Comparison of ENCODE assay signal across 17 cellular contexts in the genomic region with DNA sequence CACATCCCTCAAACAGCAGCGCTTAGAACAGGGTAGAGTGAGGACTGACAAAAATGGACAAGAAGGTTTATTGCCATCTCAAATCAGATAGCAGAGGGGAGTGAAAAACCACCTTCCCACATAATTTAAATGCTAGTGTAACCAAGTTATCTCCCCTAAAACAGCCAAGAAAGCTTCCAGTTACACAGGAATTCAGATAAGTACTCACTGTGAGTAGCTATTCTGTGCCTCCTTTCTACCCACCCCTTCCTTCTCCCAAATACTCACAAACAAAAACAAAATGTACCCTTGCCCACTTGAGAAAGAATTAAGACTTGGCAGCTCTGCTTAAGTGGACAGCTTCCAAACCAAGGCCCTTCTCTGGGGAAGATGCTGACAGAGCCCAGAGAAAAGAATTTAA. TPM values are rescaled to one million over a fixed set of nuclear protein-coding genes. Genes with fewer than 3 reads are reported as not detected.
DNase-seq lines count a peak whose midpoint lies in the region; ATAC-seq and TF ChIP-seq lines count a peak whose summit lies in the region.
"Had no signal": no experiment of that assay in that cellular context is flagged by ENCODE, and none has a peak within 500 bp of the region (broad histone marks: within the 10 kb centered on the region; RNA-seq: fewer than 3 reads in every experiment).

No MANE protein-coding gene starts in this region.

- H3K9me3 ChIP-seq in HEK293 (ENCODE audit: control insufficient read depth, insufficient read depth, low read depth, low read length) (no peaks in the 10 kb centered on the region), right atrium auricular region (no peaks in the 10 kb centered on the region), spleen (no peaks in the 10 kb centered on the region)
- H3K9me3 ChIP-seq: BLaER1, body of pancreas had no signal

- CTCF ChIA-PET in HEK293 (lab: Yijun Ruan, JAX), result interaction anchor here (1.2 to 1.5 kb wide), 4 partner anchors 8 to 164 kb away, joined by 3 read pairs; partner anchors contain the start of gene OTUD7B

- H3K27me3 Mint-ChIP-seq in naive thymus-derived CD8-positive, alpha-beta T cell, result peaks cover 0 to 16% (median 0%) of the 10 kb centered on the region in 5 donors
- H3K27me3 Mint-ChIP-seq: activated T-helper 17 cell treated with anti-CD3 and anti-CD28 coated beads, Interleukin-2, amount 50 U/mL, for 72 hours had no signal

- H3K4me1 ChIP-seq in HEK293 (ENCODE audit: control insufficient read depth, insufficient read depth, low read length) (no peaks in the 10 kb centered on the region), right atrium auricular region (peaks cover 0 to 46% of the 10 kb centered on the region in 2 donors), spleen (peaks cover 16 to 55% (median 32%) of the 10 kb centered on the region in 6 donors)

- peak overlapping the region; percentile 5; the same call in 1 of the 2 replicates for H3K27ac ChIP-seq in HEK293 (ENCODE audit: extremely low read depth, low read depth, low read length)
- peak overlapping the region; percentile 79 for H3K27ac ChIP-seq in angular gyrus (ENCODE audit: low read depth, low read length)
- peak overlapping the region; percentile 10 to 68 for H3K27ac ChIP-seq in right atrium auricular region
- peak overlapping the region in 6 of 8 donors; percentile 7 to 56 (median 26) for H3K27ac ChIP-seq in spleen
- H3K27ac ChIP-seq: BLaER1, body of pancreas had no signal

- no peaks in the 10 kb centered on the region for H3K9me3 Mint-ChIP-seq in naive thymus-derived CD8-positive, alpha-beta T cell
- H3K9me3 Mint-ChIP-seq: activated T-helper 17 cell treated with anti-CD3 and anti-CD28 coated beads, Interleukin-2, amount 50 U/mL, for 72 hours; T-helper 2 cell treated with Interferon-gamma antibody and Interleukin-4, amounts not matched to agents 5 μg/mL and 100 μg/mL, for 36 hours had no signal

- H3K36me3 ChIP-seq in HEK293 (ENCODE audit: control insufficient read depth in 2 of 2, insufficient read depth in 1 of 2, low read length in 2 of 2) (peaks cover 0 to 51% of the 10 kb centered on the region in 2 experiments; a peak in 2 of 3 replicates), right atrium auricular region (no peaks in the 10 kb centered on the region), spleen (peaks cover 0 to 31% (median 0%) of the 10 kb centered on the region in 6 donors)
- H3K36me3 ChIP-seq: BLaER1 had no signal

- intact Hi-C loops in spleen (cut with DNase I; ENCODE audit: low total_unique reads), result no loop called here

- ATAC-seq in GM19324 (IDR thresholded peaks at IDR 0.05; ENCODE audit: low FRiP score, unreplicated experiment), result no peak
- no peak for ATAC-seq in HG03520 (IDR thresholded peaks at IDR 0.05; ENCODE audit: unreplicated experiment)
- no peak for ATAC-seq in naive thymus-derived CD8-positive, alpha-beta T cell
- ATAC-seq: activated T-helper 17 cell treated with anti-CD3 and anti-CD28 coated beads, Interleukin-2, amount 50 U/mL, for 72 hours; body of pancreas had no signal

- no peak for TF ChIP-seq POLR2A in spleen (IDR thresholded peaks at IDR 0.05)

- WGBS in spleen, 5 donors, result 84 to 97% (median 94%) methylated on average over 1 of the region's 1 CpG

- H3K27me3 ChIP-seq in right atrium auricular region (no peaks in the 10 kb centered on the region), spleen (replicated peaks in 1 of 7) (peaks cover 0 to 84% (median 6%) of the 10 kb centered on the region in 7 donors)
- H3K27me3 ChIP-seq: body of pancreas had no signal

- peaks cover 0 to 55% (median 17%) of the 10 kb centered on the region in 3 donors for H3K36me3 Mint-ChIP-seq in naive thymus-derived CD8-positive, alpha-beta T cell

- H3K4me3 Mint-ChIP-seq in naive thymus-derived CD8-positive, alpha-beta T cell, result no peak overlapping the region
- H3K4me3 Mint-ChIP-seq: activated T-helper 17 cell treated with anti-CD3 and anti-CD28 coated beads, Interleukin-2, amount 50 U/mL, for 72 hours; T-helper 2 cell treated with Interferon-gamma antibody and Interleukin-4, amounts not matched to agents 5 μg/mL and 100 μg/mL, for 36 hours had no signal

- no peak overlapping the region for H3K4me3 ChIP-seq in HEK293 (ENCODE audit: low read depth, low read length)
- no peak overlapping the region for H3K4me3 ChIP-seq in right atrium auricular region
- no peak overlapping the region for H3K4me3 ChIP-seq in spleen
- H3K4me3 ChIP-seq: BLaER1, body of pancreas, lung had no signal

- DNase-seq in right atrium auricular region (ENCODE audit: low spot score) (no peak), spleen (no peak), kidney tubule cell (ENCODE audit: low spot score) (no peak)
- no peak for DNase-seq in naive thymus-derived CD8-positive, alpha-beta T cell
- DNase-seq: activated CD4-positive, alpha-beta T cell treated with anti-CD3 and anti-CD28 coated beads, Interleukin-2, amount 50 U/mL, for 48 hours; body of pancreas; DMS79 treated with DMSO at 0.1 percent for 48 hours; NCI-H1436 treated with DMSO at 0.1 percent for 48 hours; NCI-H526 treated with DMSO at 0.1 percent for 48 hours had no signal

- H3K27ac Mint-ChIP-seq in naive thymus-derived CD8-positive, alpha-beta T cell, result no peak overlapping the region
- H3K27ac Mint-ChIP-seq: activated T-helper 17 cell treated with anti-CD3 and anti-CD28 coated beads, Interleukin-2, amount 50 U/mL, for 72 hours; T-helper 2 cell treated with Interferon-gamma antibody and Interleukin-4, amounts not matched to agents 5 μg/mL and 100 μg/mL, for 36 hours had no signal

- peaks cover 17 to 26% (median 21%) of the 10 kb centered on the region in 4 donors for H3K4me1 Mint-ChIP-seq in naive thymus-derived CD8-positive, alpha-beta T cell

- POLR2A ChIA-PET in HEK293 (lab: Yijun Ruan, JAX), result no interaction called here
- POLR2A ChIA-PET in naive thymus-derived CD8-positive, alpha-beta T cell (lab: Charles Lee), result no interaction called here

- no peak for TF ChIP-seq CTCF in HEK293 (tag by site-specific recombination; IDR thresholded peaks at IDR 0.05)
- TF ChIP-seq CTCF in right atrium auricular region (IDR thresholded peaks at IDR 0.05), result no peak
- no peak for TF ChIP-seq CTCF in spleen (IDR thresholded peaks at IDR 0.05 in 8 of 11, conservative IDR thresholded peaks at IDR 0.05 in 3 of 11)

TF ChIP-seq in HEK293, 187 proteins besides CTCF, POLR2A, EP300 and RAD21:
- TF ChIP-seq ZBTB17 (tag by site-specific recombination; IDR thresholded peaks at IDR 0.05), result 0 out of 2 replicates have a peak, but pooled peaks have one; percentile 43
- TF ChIP-seq YY1 (tag by site-specific recombination; IDR thresholded peaks at IDR 0.05), result no peak
- no peak for TF ChIP-seq ZNF560 (tag by site-specific recombination; IDR thresholded peaks at IDR 0.05; ENCODE audit: borderline replicate concordance)
- no peak for TF ChIP-seq ZNF324 (tag by site-specific recombination; IDR thresholded peaks at IDR 0.05)
TF ChIP-seq in HEK293: peak in this region for 1.

RNA-seq across cellular contexts. Expression of gene OTUD7B, which starts 9.1 kb away (rescaled TPM):
- total RNA-seq in right atrium auricular region, result 10 to 100 TPM; 12.1 to 20.0 TPM
- 10 to 100 TPM; 10.2 to 20.5 (median 14.2) TPM for total RNA-seq in spleen
- 1 to 10 TPM in 1 of 3 donors, under 1 TPM in 2; 0.70 to 2.9 (median 0.78) TPM for polyA plus RNA-seq in spleen
- total RNA-seq in naive thymus-derived CD8-positive, alpha-beta T cell, result 10 to 100 TPM; 10.6 to 11.3 TPM
- 1 to 10 TPM in 1 of 3 donors, under 1 TPM in 2; 0.16 to 1.2 (median 0.37) TPM for polyA plus RNA-seq in naive thymus-derived CD8-positive, alpha-beta T cell

Comparison
In these comparisons a context has a peak if more than half of its experiments do, and no peak if none do; other contexts are left out.
1. H3K27ac ChIP-seq: peak in every context shown above with its lines; median percentile 79 in angular gyrus; 39 in right atrium auricular region; 26 in spleen; 5 in HEK293.